Comparison of ENCODE assay signal across 21 cellular contexts in genomic region chr22:29299136-29299900, GRCh38. TPM values are rescaled to one million over a fixed set of nuclear protein-coding genes. Genes with fewer than 3 reads are reported as not detected.
DNase-seq lines count a peak whose midpoint lies in the region; ATAC-seq lines count a peak whose summit lies in the region.
"Had no signal": no experiment of that assay in that cellular context is flagged by ENCODE, and none has a peak within 500 bp of the region (broad histone marks: within the 10 kb centered on the region; RNA-seq: fewer than 3 reads in every experiment).

No MANE protein-coding gene starts in this region.

- H3K27me3 ChIP-seq in effector memory CD4-positive, alpha-beta T cell (replicated peaks; ENCODE audit: control insufficient read depth, insufficient read depth, low read length, poor library complexity, severe bottlenecking): no peaks in the 10 kb centered on the region
- H3K27me3 ChIP-seq: colonic mucosa, ovary, uterus had no signal

- no peak overlapping the region for H3K27ac ChIP-seq in effector memory CD4-positive, alpha-beta T cell (ENCODE audit: insufficient read depth, low read length, poor library complexity, severe bottlenecking)
- H3K27ac ChIP-seq: colonic mucosa, ovary, uterus had no signal

- H3K36me3 Mint-ChIP-seq in activated naive CD4-positive, alpha-beta T cell treated with anti-CD3 and anti-CD28 coated beads, Interleukin-2, amount 50 U/mL, for 72 hours: peaks cover 22 to 30% of the 10 kb centered on the region in 2 donors
- peaks cover 48% of the 10 kb centered on the region for H3K36me3 Mint-ChIP-seq in activated CD4-positive, alpha-beta memory T cell treated with anti-CD3 and anti-CD28 coated beads for 36 hours
- peaks cover 77% of the 10 kb centered on the region for H3K36me3 Mint-ChIP-seq in stimulated activated effector memory CD8-positive, alpha-beta T cell treated with anti-CD3 and anti-CD28 coated beads, Interleukin-12 subunit alpha, Interleukin-12 subunit beta, amount 100 ng/mL, for 72 hours
- peaks cover 57% of the 10 kb centered on the region for H3K36me3 Mint-ChIP-seq in T-helper 2 cell treated with Interferon-gamma antibody and Interleukin-4, amounts not matched to agents 5 μg/mL and 100 μg/mL, for 36 hours (ENCODE audit: low read depth)

- DNase-seq in activated naive CD4-positive, alpha-beta T cell treated with anti-CD3 and anti-CD28 coated beads, Interleukin-2, amount 50 U/mL, for 72 hours (ENCODE audit: low spot score in 2 of 2): no peak
- DNase-seq in activated naive CD4-positive, alpha-beta T cell treated with anti-CD3 and anti-CD28 coated beads, Interleukin-2, amount 50 U/mL, for 16 hours: no peak
- no peak for DNase-seq in activated CD4-positive, alpha-beta memory T cell treated with anti-CD3 and anti-CD28 coated beads for 36 hours
- DNase-seq in left lobe of liver (ENCODE audit: low spot score) (peak; percentile 45), T1000 (lab: John Stamatoyannopoulos, UW) (no peak)
- no peak for DNase-seq in stimulated activated effector memory CD8-positive, alpha-beta T cell treated with anti-CD3 and anti-CD28 coated beads, Interleukin-12 subunit alpha, Interleukin-12 subunit beta, amount 100 ng/mL, for 72 hours (ENCODE audit: low spot score in 2 of 2)
- DNase-seq in effector memory CD4-positive, alpha-beta T cell: no peak
- DNase-seq in T-helper 2 cell treated with Interferon-gamma antibody and Interleukin-4, amounts not matched to agents 5 μg/mL and 100 μg/mL, for 36 hours (ENCODE audit: low spot score): no peak
- DNase-seq: activated CD4-positive, alpha-beta T cell treated with anti-CD3 and anti-CD28 coated beads, Interleukin-2, amount 50 U/mL, for 4 hours; activated gamma-delta T cell treated with Interleukin-2 at 50 U/mL for 16 hours; colonic mucosa; GOT3; NCI-H1436; NCI-H2171 treated with DMSO at 0.1 percent for 48 hours; NCI-H69; PC-3; SK-N-SH; stimulated activated CD4-positive, alpha-beta T cell treated with anti-CD3 and anti-CD28 coated beads, Interleukin-2, amount 100 ng/mL, for 24 hours; uterus had no signal

- no peak for ATAC-seq in activated naive CD4-positive, alpha-beta T cell treated with anti-CD3 and anti-CD28 coated beads, Interleukin-2, amount 50 U/mL, for 72 hours
- ATAC-seq in left lobe of liver: no peak
- no peak for ATAC-seq in stimulated activated effector memory CD8-positive, alpha-beta T cell treated with anti-CD3 and anti-CD28 coated beads, Interleukin-12 subunit alpha, Interleukin-12 subunit beta, amount 100 ng/mL, for 72 hours
- ATAC-seq: CD8-positive, alpha-beta T cell; PC-3 had no signal

- H3K4me1 ChIP-seq in effector memory CD4-positive, alpha-beta T cell (ENCODE audit: control insufficient read depth, insufficient read depth, low read length, poor library complexity, severe bottlenecking): no peaks in the 10 kb centered on the region
- H3K4me1 ChIP-seq: colonic mucosa, uterus had no signal

- no peaks in the 10 kb centered on the region for H3K9me3 ChIP-seq in effector memory CD4-positive, alpha-beta T cell (ENCODE audit: control insufficient read depth, low read length)
- H3K9me3 ChIP-seq: colonic mucosa, ovary, SK-N-SH, uterus had no signal

- CTCF ChIA-PET in activated CD4-positive, alpha-beta memory T cell treated with anti-CD3 and anti-CD28 coated beads for 36 hours (lab: Charles Lee): no interaction called here

- H3K9me3 Mint-ChIP-seq in activated naive CD4-positive, alpha-beta T cell treated with anti-CD3 and anti-CD28 coated beads, Interleukin-2, amount 50 U/mL, for 72 hours: no peaks in the 10 kb centered on the region
- H3K9me3 Mint-ChIP-seq in activated CD4-positive, alpha-beta memory T cell treated with anti-CD3 and anti-CD28 coated beads for 36 hours: no peaks in the 10 kb centered on the region
- no peaks in the 10 kb centered on the region for H3K9me3 Mint-ChIP-seq in stimulated activated effector memory CD8-positive, alpha-beta T cell treated with anti-CD3 and anti-CD28 coated beads, Interleukin-12 subunit alpha, Interleukin-12 subunit beta, amount 100 ng/mL, for 72 hours
- no peaks in the 10 kb centered on the region for H3K9me3 Mint-ChIP-seq in T-helper 2 cell treated with Interferon-gamma antibody and Interleukin-4, amounts not matched to agents 5 μg/mL and 100 μg/mL, for 36 hours
- H3K9me3 Mint-ChIP-seq: CD8-positive, alpha-beta T cell had no signal

- intact Hi-C loops in activated CD4-positive, alpha-beta memory T cell treated with anti-CD3 and anti-CD28 coated beads for 36 hours (cut with micrococcal nuclease): no loop called here

- peak overlapping the region; percentile 46 to 81 for H3K27ac Mint-ChIP-seq in activated naive CD4-positive, alpha-beta T cell treated with anti-CD3 and anti-CD28 coated beads, Interleukin-2, amount 50 U/mL, for 72 hours
- H3K27ac Mint-ChIP-seq in activated CD4-positive, alpha-beta memory T cell treated with anti-CD3 and anti-CD28 coated beads for 36 hours: peak overlapping the region; percentile 34
- peak overlapping the region; percentile 86 for H3K27ac Mint-ChIP-seq in stimulated activated effector memory CD8-positive, alpha-beta T cell treated with anti-CD3 and anti-CD28 coated beads, Interleukin-12 subunit alpha, Interleukin-12 subunit beta, amount 100 ng/mL, for 72 hours
- H3K27ac Mint-ChIP-seq in T-helper 2 cell treated with Interferon-gamma antibody and Interleukin-4, amounts not matched to agents 5 μg/mL and 100 μg/mL, for 36 hours: no peak overlapping the region
- H3K27ac Mint-ChIP-seq: CD8-positive, alpha-beta T cell had no signal

- no peak overlapping the region for H3K4me3 ChIP-seq in effector memory CD4-positive, alpha-beta T cell (ENCODE audit: insufficient read depth, low read depth, low read length, poor library complexity, severe bottlenecking)
- H3K4me3 ChIP-seq: colonic mucosa, ovary, uterus had no signal

- no peak overlapping the region for H3K4me3 Mint-ChIP-seq in activated CD4-positive, alpha-beta memory T cell treated with anti-CD3 and anti-CD28 coated beads for 36 hours
- no peak overlapping the region for H3K4me3 Mint-ChIP-seq in stimulated activated effector memory CD8-positive, alpha-beta T cell treated with anti-CD3 and anti-CD28 coated beads, Interleukin-12 subunit alpha, Interleukin-12 subunit beta, amount 100 ng/mL, for 72 hours
- no peak overlapping the region for H3K4me3 Mint-ChIP-seq in T-helper 2 cell treated with Interferon-gamma antibody and Interleukin-4, amounts not matched to agents 5 μg/mL and 100 μg/mL, for 36 hours
- H3K4me3 Mint-ChIP-seq: CD8-positive, alpha-beta T cell had no signal

- POLR2A ChIA-PET in activated CD4-positive, alpha-beta memory T cell treated with anti-CD3 and anti-CD28 coated beads for 36 hours (lab: Charles Lee): no interaction called here

- H3K27me3 Mint-ChIP-seq in activated CD4-positive, alpha-beta memory T cell treated with anti-CD3 and anti-CD28 coated beads for 36 hours: peaks cover 1% of the 10 kb centered on the region
- no peaks in the 10 kb centered on the region for H3K27me3 Mint-ChIP-seq in T-helper 2 cell treated with Interferon-gamma antibody and Interleukin-4, amounts not matched to agents 5 μg/mL and 100 μg/mL, for 36 hours (ENCODE audit: low read depth)

- no peaks in the 10 kb centered on the region for H3K4me1 Mint-ChIP-seq in activated CD4-positive, alpha-beta memory T cell treated with anti-CD3 and anti-CD28 coated beads for 36 hours (ENCODE audit: low read depth)
- H3K4me1 Mint-ChIP-seq in stimulated activated effector memory CD8-positive, alpha-beta T cell treated with anti-CD3 and anti-CD28 coated beads, Interleukin-12 subunit alpha, Interleukin-12 subunit beta, amount 100 ng/mL, for 72 hours: peaks cover 22% of the 10 kb centered on the region
- no peaks in the 10 kb centered on the region for H3K4me1 Mint-ChIP-seq in T-helper 2 cell treated with Interferon-gamma antibody and Interleukin-4, amounts not matched to agents 5 μg/mL and 100 μg/mL, for 36 hours (ENCODE audit: low read depth)

- H3K36me3 ChIP-seq in effector memory CD4-positive, alpha-beta T cell (ENCODE audit: control insufficient read depth, insufficient read depth, low read length): peaks cover 53% of the 10 kb centered on the region
- H3K36me3 ChIP-seq: ovary, uterus had no signal

RNA-seq across cellular contexts. Expression of gene GAS2L1, which starts 7.1 kb away (rescaled TPM):
- total RNA-seq in activated naive CD4-positive, alpha-beta T cell treated with anti-CD3 and anti-CD28 coated beads, Interleukin-2, amount 50 U/mL, for 72 hours: 1 to 10 TPM in 1 of 2 donors, under 1 TPM in 1; 0.36 to 1.5 TPM
- 1 to 10 TPM; 1.3 to 1.4 TPM for total RNA-seq in activated CD4-positive, alpha-beta memory T cell treated with anti-CD3 and anti-CD28 coated beads for 36 hours
- total RNA-seq in left lobe of liver: 14.3 TPM
- total RNA-seq: CD8-positive, alpha-beta T cell had no signal

RNA-seq across cellular contexts. Expression of gene RASL10A, which starts 16.2 kb away (rescaled TPM):
- total RNA-seq in activated naive CD4-positive, alpha-beta T cell treated with anti-CD3 and anti-CD28 coated beads, Interleukin-2, amount 50 U/mL, for 72 hours: under 1 TPM; 0.20 to 0.78 TPM
- total RNA-seq in activated CD4-positive, alpha-beta memory T cell treated with anti-CD3 and anti-CD28 coated beads for 36 hours: under 1 TPM in 1 of 2 experiments, not detected in 1; 0.62 TPM
- total RNA-seq in left lobe of liver: 1.0 TPM
- total RNA-seq: PC-3 had no signal

RNA-seq across cellular contexts. Expression of gene EWSR1, which starts 31.2 kb away (rescaled TPM):
- total RNA-seq in activated naive CD4-positive, alpha-beta T cell treated with anti-CD3 and anti-CD28 coated beads, Interleukin-2, amount 50 U/mL, for 72 hours: 100 to 1,000 TPM; 257 to 320 TPM
- 100 to 1,000 TPM; 286 to 302 TPM for total RNA-seq in activated CD4-positive, alpha-beta memory T cell treated with anti-CD3 and anti-CD28 coated beads for 36 hours
- total RNA-seq in left lobe of liver: 93.3 TPM

RNA-seq across cellular contexts. Expression of gene RHBDD3, which starts 31.5 kb away (rescaled TPM):
- 10 to 100 TPM; 19.6 to 29.5 TPM for total RNA-seq in activated naive CD4-positive, alpha-beta T cell treated with anti-CD3 and anti-CD28 coated beads, Interleukin-2, amount 50 U/mL, for 72 hours
- total RNA-seq in activated CD4-positive, alpha-beta memory T cell treated with anti-CD3 and anti-CD28 coated beads for 36 hours: 10 to 100 TPM; 20.2 to 21.1 TPM
- total RNA-seq in left lobe of liver: 18.9 TPM
